19 cellular contexts compared by ENCODE assay signal in the genomic region with DNA sequence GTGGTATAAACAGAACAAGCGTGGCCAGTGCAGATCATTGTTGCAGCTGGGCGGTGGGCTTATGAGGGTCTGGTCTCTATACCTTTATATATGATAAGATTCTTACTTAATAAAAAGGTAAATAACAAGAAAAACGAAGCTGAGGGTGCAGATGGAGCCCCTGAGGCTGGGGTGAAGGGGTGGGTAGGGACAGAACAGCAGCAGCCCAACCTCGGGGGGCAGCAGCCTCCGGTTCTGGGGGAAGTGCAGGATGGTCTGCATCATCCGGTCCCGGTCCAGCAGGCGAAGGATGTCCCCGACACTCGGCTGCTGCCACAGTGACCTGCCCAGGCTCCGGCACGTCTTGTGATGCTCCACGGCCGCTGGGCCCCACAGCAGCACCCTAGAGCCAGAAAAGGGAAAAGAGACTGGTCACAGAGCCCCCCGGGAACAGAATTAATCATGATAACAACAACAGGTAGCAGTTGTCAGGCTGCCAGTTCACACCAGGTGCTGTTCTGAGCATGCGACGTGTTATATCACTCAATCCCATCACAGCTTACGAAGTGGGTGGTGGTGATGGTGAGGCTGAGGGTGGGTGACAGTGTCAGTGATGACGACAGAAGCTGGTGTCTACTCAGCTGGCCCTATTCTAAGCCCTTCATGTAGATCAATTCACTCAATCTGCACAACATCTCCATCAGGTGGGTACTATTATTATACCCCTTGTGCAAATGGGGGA. TPM values are rescaled to one million over a fixed set of nuclear protein-coding genes. Genes with fewer than 3 reads are reported as not detected.
"Had no signal": no experiment of that assay in that cellular context is flagged by ENCODE, and none has a peak within 500 bp of the region (broad histone marks: within the 10 kb centered on the region; RNA-seq: fewer than 3 reads in every experiment).

No MANE protein-coding gene starts in this region.

- H3K4me3 ChIP-seq: lung, upper lobe of left lung had no signal

- H3K9ac ChIP-seq: SK-N-SH had no signal

- H3K27me3 Mint-ChIP-seq: activated CD4-positive, alpha-beta memory T cell treated with anti-CD3 and anti-CD28 coated beads for 36 hours; activated CD4-positive, alpha-beta T cell treated with anti-CD3 and anti-CD28 coated beads for 36 hours; activated naive CD8-positive, alpha-beta T cell treated with anti-CD3 and anti-CD28 coated beads, Interleukin-2, amount 10 ng/mL, durations not matched to agents 7 days and 5 days; naive B cell had no signal

- H3K27me3 ChIP-seq: upper lobe of left lung had no signal

- DNase-seq: activated CD4-positive, alpha-beta memory T cell treated with anti-CD3 and anti-CD28 coated beads for 36 hours; activated CD4-positive, alpha-beta T cell treated with anti-CD3 and anti-CD28 coated beads for 36 hours; activated naive CD4-positive, alpha-beta T cell; activated naive CD8-positive, alpha-beta T cell treated with anti-CD3 and anti-CD28 coated beads, Interleukin-2, amount 10 ng/mL, durations not matched to agents 7 days and 5 days; aorta; naive B cell; Right ventricle myocardium superior; SK-N-SH; stimulated activated CD4-positive, alpha-beta T cell treated with anti-CD3 and anti-CD28 coated beads, Interleukin-4, amount 100 ng/mL, for 1 hour; stimulated activated naive CD4-positive, alpha-beta T cell treated with Interleukin-2 at 50 U/mL for 16 hours; T-helper 1 cell; T1000 had no signal

- H3K27ac ChIP-seq: upper lobe of left lung had no signal

- H3K9me3 Mint-ChIP-seq: activated CD4-positive, alpha-beta memory T cell treated with anti-CD3 and anti-CD28 coated beads for 36 hours; activated naive CD8-positive, alpha-beta T cell treated with anti-CD3 and anti-CD28 coated beads, Interleukin-2, amount 10 ng/mL, durations not matched to agents 7 days and 5 days had no signal

- H3K4me2 ChIP-seq: SK-N-SH had no signal

- H3K9me3 ChIP-seq: upper lobe of left lung had no signal

- H3K27ac Mint-ChIP-seq: activated CD4-positive, alpha-beta memory T cell treated with anti-CD3 and anti-CD28 coated beads for 36 hours; activated CD4-positive, alpha-beta T cell treated with anti-CD3 and anti-CD28 coated beads for 36 hours; activated naive CD8-positive, alpha-beta T cell treated with anti-CD3 and anti-CD28 coated beads, Interleukin-2, amount 10 ng/mL, durations not matched to agents 7 days and 5 days had no signal

- H3K4me1 Mint-ChIP-seq: activated CD4-positive, alpha-beta T cell treated with anti-CD3 and anti-CD28 coated beads for 36 hours had no signal

- ATAC-seq: activated CD4-positive, alpha-beta T cell treated with anti-CD3 and anti-CD28 coated beads for 36 hours; esophagus mucosa had no signal

- H3K4me3 Mint-ChIP-seq: activated CD4-positive, alpha-beta memory T cell treated with anti-CD3 and anti-CD28 coated beads for 36 hours; activated CD4-positive, alpha-beta T cell treated with anti-CD3 and anti-CD28 coated beads for 36 hours; activated naive CD8-positive, alpha-beta T cell treated with anti-CD3 and anti-CD28 coated beads, Interleukin-2, amount 10 ng/mL, durations not matched to agents 7 days and 5 days; naive B cell had no signal

RNA-seq across cellular contexts. Expression of a gene that starts 35.5 kb away (rescaled TPM):
- total RNA-seq: activated CD4-positive, alpha-beta memory T cell treated with anti-CD3 and anti-CD28 coated beads for 36 hours; activated CD4-positive, alpha-beta T cell treated with anti-CD3 and anti-CD28 coated beads for 36 hours; activated naive CD8-positive, alpha-beta T cell treated with anti-CD3 and anti-CD28 coated beads, Interleukin-2, amount 10 ng/mL, durations not matched to agents 7 days and 5 days; dermis microvascular lymphatic vessel endothelial cell; esophagus mucosa; fibroblast of villous mesenchyme; glomerular endothelial cell; kidney epithelial cell had no signal
